Comparison of ENCODE assay signal across 17 cellular contexts in genomic region chr14:31951638-31951964, GRCh38.
A peak's percentile ranks its signal among the peaks of the same experiment; 100 is the strongest.
DNase-seq lines count a peak whose midpoint lies in the region; ATAC-seq, FAIRE-seq and TF ChIP-seq lines count a peak whose summit lies in the region.
"Had no signal": no experiment of that assay in that cellular context is flagged by ENCODE, and none has a peak within 500 bp of the region (broad histone marks: within the 10 kb centered on the region; RNA-seq: fewer than 3 reads in every experiment).

No MANE protein-coding gene starts in this region.

- H3K4me1 ChIP-seq in HepG2 (ENCODE audit: insufficient read depth, low read length) = peaks cover 15% of the 10 kb centered on the region
- H3K4me1 ChIP-seq in right lobe of liver = no peaks in the 10 kb centered on the region
- H3K4me1 ChIP-seq in transverse colon = peaks cover 5 to 13% (median 11%) of the 10 kb centered on the region in 4 donors

- CTCF ChIA-PET in HepG2 (lab: Yijun Ruan, JAX; ENCODE audit: low intra/inter-chr PET ratio, low total read pairs) = no interaction called here

- ATAC-seq in HepG2 (no peak), right lobe of liver (no peak), HG03378 (IDR thresholded peaks at IDR 0.05; ENCODE audit: unreplicated experiment) (no peak), HG03442 (IDR thresholded peaks at IDR 0.05; ENCODE audit: unreplicated experiment) (no peak)
- ATAC-seq: PC-3 had no signal

- intact Hi-C loops in HepG2 (cut with micrococcal nuclease; ENCODE audit: unreplicated experiment) = no loop called here
- intact Hi-C loops in right lobe of liver (cut with DNase I) = no loop called here
- intact Hi-C loops in transverse colon (cut with DNase I; ENCODE audit: low total_unique reads) = no loop called here

- H3K27me3 ChIP-seq in HepG2 (ENCODE audit: control insufficient read depth in 1 of 2, insufficient read depth in 2 of 2, low read length in 2 of 2) (no peaks in the 10 kb centered on the region; a peak in 1 of 5 replicates), right lobe of liver (no peaks in the 10 kb centered on the region), transverse colon (no peaks in the 10 kb centered on the region)

- H3K9ac ChIP-seq in HepG2 (ENCODE audit: insufficient read depth, low read depth, low read length) = no peak overlapping the region

- TF ChIP-seq EP300 in HepG2 (IDR thresholded peaks at IDR 0.05; ENCODE audit: low read depth in 2 of 2, low read length in 2 of 2) (no peak), HepG2 (CRISPR knock-in tag; IDR thresholded peaks at IDR 0.05; ENCODE audit: borderline replicate concordance) (no peak), transverse colon (IDR thresholded peaks at IDR 0.05; ENCODE audit: low read depth) (no peak)

- H3K4me2 ChIP-seq in HepG2 (ENCODE audit: low read depth, low read length) = no peak overlapping the region

- H3K79me2 ChIP-seq in HepG2 (ENCODE audit: insufficient read depth, low read length) = no peaks in the 10 kb centered on the region

- TF ChIP-seq CTCF in HepG2 (CRISPR knock-in tag; IDR thresholded peaks at IDR 0.05) (no peak), right lobe of liver (IDR thresholded peaks at IDR 0.05) (no peak), glutamatergic neuron (IDR thresholded peaks at IDR 0.05; ENCODE audit: partially characterized antibody, unreplicated experiment) (no peak), neural crest cell (conservative IDR thresholded peaks at IDR 0.05) (no peak), transverse colon (IDR thresholded peaks at IDR 0.05) (no peak)

- H3K27ac Mint-ChIP-seq in glutamatergic neuron (ENCODE audit: unreplicated experiment) (peak overlapping the region; percentile 83), neural crest cell (ENCODE audit: unreplicated experiment) (peak overlapping the region; percentile 64)

- no TSS peak for BruUV-seq in HepG2 (replicated peaks; lab: Mats Ljungman, UMichigan)

- POLR2A ChIA-PET in HepG2 (lab: Yijun Ruan, JAX) = no interaction called here

- H3K36me3 Mint-ChIP-seq in glutamatergic neuron (ENCODE audit: unreplicated experiment) (peaks cover 5% of the 10 kb centered on the region), neural crest cell (ENCODE audit: low read depth) (peaks cover under 1% of the 10 kb centered on the region)

- DNase-seq in HepG2 (ENCODE audit: low spot score) = no peak
- no peak for DNase-seq in right lobe of liver
- no peak for DNase-seq in glutamatergic neuron
- DNase-seq in neural crest cell (ENCODE audit: low read depth, low spot score) = no peak
- DNase-seq in transverse colon = no peak
- DNase-seq in inferior parietal cortex (ENCODE audit: extremely low spot score) = no peak
- DNase-seq: COR-L47, DMS53, H9, KG1, NCI-H1092, NCI-H2107, PC-3 had no signal

- no peak for TF ChIP-seq POLR2A in HepG2 (IDR thresholded peaks at IDR 0.05; ENCODE audit: insufficient read depth in 1 of 2, low read depth in 2 of 2, low read length in 2 of 2)
- TF ChIP-seq POLR2A in right lobe of liver (IDR thresholded peaks at IDR 0.05) = no peak
- TF ChIP-seq POLR2A in transverse colon (IDR thresholded peaks at IDR 0.05) = no peak

- peaks cover 7% of the 10 kb centered on the region for H3K9me3 Mint-ChIP-seq in glutamatergic neuron (ENCODE audit: unreplicated experiment)
- no peaks in the 10 kb centered on the region for H3K9me3 Mint-ChIP-seq in neural crest cell

- H3K4me3 Mint-ChIP-seq in glutamatergic neuron (ENCODE audit: unreplicated experiment) (peak overlapping the region; percentile 44), neural crest cell (no peak overlapping the region)

- no peak overlapping the region for H3K27ac ChIP-seq in HepG2 (ENCODE audit: extremely low read length, insufficient read depth, low read length)
- no peak overlapping the region for H3K27ac ChIP-seq in right lobe of liver
- no peak overlapping the region for H3K27ac ChIP-seq in transverse colon
- H3K27ac ChIP-seq: C4-2B had no signal

- 30% methylated on average over 4 of the region's 4 CpGs for WGBS in HepG2 (ENCODE audit: low lambda C conversion rate)
- 65% methylated on average over 4 of the region's 4 CpGs for WGBS in right lobe of liver (ENCODE audit: insufficient coverage, low coverage, low lambda C conversion rate, missing lambda C conversion rate)
- WGBS in transverse colon (ENCODE audit: low coverage in 1 of 2), 2 donors = 76 to 85% methylated on average over 2 to 4 of the region's 4 CpGs

- no peak overlapping the region for H2AFZ ChIP-seq in HepG2 (ENCODE audit: low read length)

- H3K4me3 ChIP-seq in HepG2 (replicated peaks in 1 of 3; ENCODE audit: insufficient read depth in 1 of 3, low read depth in 2 of 3, low read length in 3 of 3) (no peak overlapping the region), right lobe of liver (no peak overlapping the region), transverse colon (no peak overlapping the region)

- TF ChIP-seq RAD21 in HepG2 (CRISPR knock-in tag; IDR thresholded peaks at IDR 0.05) = no peak

- H3K9me3 ChIP-seq in HepG2 (ENCODE audit: low read length) (no peaks in the 10 kb centered on the region), right lobe of liver (no peaks in the 10 kb centered on the region), transverse colon (no peaks in the 10 kb centered on the region)

- H3K36me3 ChIP-seq in HepG2 (replicated peaks in 1 of 2; ENCODE audit: control insufficient read depth in 1 of 2, insufficient read depth in 2 of 2, low read length in 2 of 2) (no peaks in the 10 kb centered on the region), right lobe of liver (no peaks in the 10 kb centered on the region), transverse colon (no peaks in the 10 kb centered on the region)

- in situ Hi-C loops in HepG2 (cut with HindIII; ENCODE audit: extremely low pct_ligation_motif_present, low pct_unique_long_range_greater_than_20kb) (no loop called here), transverse colon (cut with MboI; ENCODE audit: low pct_ligation_motif_present in 1 of 4, low pct_unique_long_range_greater_than_20kb in 1 of 4, low sequenced_read_pairs in 3 of 4) (no loop called here)

- H4K20me1 ChIP-seq in HepG2 (ENCODE audit: insufficient read depth, low read length) = no peaks in the 10 kb centered on the region

- H3K4me1 Mint-ChIP-seq in glutamatergic neuron (ENCODE audit: low read depth, unreplicated experiment) (peaks cover 22% of the 10 kb centered on the region), neural crest cell (peaks cover 30% of the 10 kb centered on the region)

- H3K27me3 Mint-ChIP-seq in glutamatergic neuron (ENCODE audit: unreplicated experiment) (peaks cover 7% of the 10 kb centered on the region), neural crest cell (ENCODE audit: low read depth) (no peaks in the 10 kb centered on the region)

- no peak for FAIRE-seq in HepG2 (lab: Jason Lieb, UNC)
- FAIRE-seq: A204.1 had no signal

TF ChIP-seq in HepG2, 621 proteins besides CTCF, POLR2A, EP300 and RAD21:
- TF ChIP-seq HOMEZ (CRISPR knock-in tag; IDR thresholded peaks at IDR 0.05; ENCODE audit: low read depth) (no peak), TEAD2 (CRISPR knock-in tag; IDR thresholded peaks at IDR 0.05) (0 out of 2 replicates have a peak, but pooled peaks have one; percentile 15), SOX13 (IDR thresholded peaks at IDR 0.05) (no peak), SOX13 (CRISPR knock-in tag; conservative IDR thresholded peaks at IDR 0.05 in 1 of 2, IDR thresholded peaks at IDR 0.05 in 1 of 2) (no peak), ZNF224 (CRISPR knock-in tag; IDR thresholded peaks at IDR 0.05) (0 out of 2 replicates have a peak, but pooled peaks have one; percentile 6), PCBP2 (optimal IDR thresholded peaks at IDR 0.05; ENCODE audit: low read depth, low read length, poor library complexity, severe bottlenecking) (peak; percentile 25), CREB1 (IDR thresholded peaks at IDR 0.05) (no peak), CREB1 (CRISPR knock-in tag; IDR thresholded peaks at IDR 0.05) (no peak), HNRNPH1 (optimal IDR thresholded peaks at IDR 0.05; ENCODE audit: low read depth, low read length) (no peak), FOXP4 (CRISPR knock-in tag; IDR thresholded peaks at IDR 0.05) (no peak), ZNF605 (CRISPR knock-in tag; IDR thresholded peaks at IDR 0.05) (no peak), IRX3 (CRISPR knock-in tag; IDR thresholded peaks at IDR 0.05; ENCODE audit: borderline replicate concordance, low read depth) (no peak), MAFK (conservative IDR thresholded peaks at IDR 0.05 in 1 of 2, IDR thresholded peaks at IDR 0.05 in 1 of 2; ENCODE audit: low read length in 2 of 2) (no peak), ZNF547 (CRISPR knock-in tag; IDR thresholded peaks at IDR 0.05) (no peak), ZNF724P (CRISPR knock-in tag; IDR thresholded peaks at IDR 0.05; ENCODE audit: borderline replicate concordance) (no peak), PCBP1 (IDR thresholded peaks at IDR 0.05; ENCODE audit: borderline replicate concordance, low read depth, low read length) (no peak), RNF2 (conservative IDR thresholded peaks at IDR 0.05; ENCODE audit: low read depth) (no peak)
TF ChIP-seq in HepG2: peak in this region for 3.
